In the genomic region with DNA sequence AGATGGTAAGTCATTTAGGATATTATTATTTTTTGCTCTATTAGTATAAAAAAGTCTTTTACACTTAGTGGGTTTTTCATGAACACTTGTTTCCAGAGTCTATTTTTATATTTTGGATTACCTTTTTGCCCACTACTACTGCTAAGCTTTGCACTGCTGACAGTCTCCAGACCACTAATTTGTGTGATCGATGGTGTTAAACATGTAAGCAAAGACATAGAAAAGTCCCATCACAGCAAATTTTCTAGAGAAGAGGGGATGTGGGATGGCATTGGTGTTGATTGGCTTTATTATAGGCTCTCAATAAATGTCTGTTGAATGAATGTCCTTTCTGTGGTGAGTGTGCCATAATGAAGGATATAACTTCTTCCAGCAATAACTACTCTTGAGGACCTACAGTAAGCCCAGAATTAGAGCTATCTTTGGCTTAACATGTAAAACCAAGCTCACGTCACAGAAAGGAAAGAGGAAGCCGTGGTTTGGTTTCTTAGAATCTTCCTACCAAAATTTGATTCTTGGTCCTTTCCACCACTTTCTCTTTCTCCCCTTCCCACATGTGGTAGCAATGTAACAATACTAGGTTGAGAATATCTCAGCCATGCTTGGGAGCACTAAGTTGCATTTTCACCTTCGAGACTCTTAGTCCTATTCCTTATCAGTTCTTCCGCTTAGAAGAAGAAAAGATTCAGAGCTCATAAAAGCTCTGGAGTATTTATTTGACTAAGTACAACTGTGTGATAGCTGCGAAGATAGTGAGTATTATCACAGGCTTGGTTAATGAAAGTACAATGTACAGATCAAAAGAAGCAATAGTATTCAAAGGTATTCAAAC, we compare ENCODE assay signal across 9 cellular contexts.
DNase-seq lines count a peak whose midpoint lies in the region; ATAC-seq, FAIRE-seq and TF ChIP-seq lines count a peak whose summit lies in the region.
"Had no signal": no experiment of that assay in that cellular context is flagged by ENCODE, and none has a peak within 500 bp of the region (broad histone marks: within the 10 kb centered on the region; RNA-seq: fewer than 3 reads in every experiment).

No MANE protein-coding gene starts in this region.

- peak; percentile 63 for ATAC-seq in GM21526 (IDR thresholded peaks at IDR 0.05; ENCODE audit: low FRiP score, unreplicated experiment)
- no peak for ATAC-seq in heart left ventricle

- TF ChIP-seq EP300 in ovary (IDR thresholded peaks at IDR 0.05): no peak

- H3K36me3 ChIP-seq in GM06990 (ENCODE audit: control insufficient read depth, insufficient read depth, low read length): no peaks in the 10 kb centered on the region
- no peaks in the 10 kb centered on the region for H3K36me3 ChIP-seq in KOPT-K1 (ENCODE audit: insufficient read depth, low read length)
- H3K36me3 ChIP-seq in bronchial epithelial cell (ENCODE audit: control insufficient read depth, insufficient read depth, low read length): no peaks in the 10 kb centered on the region
- H3K36me3 ChIP-seq in H7 (replicated peaks; ENCODE audit: control insufficient read depth, insufficient read depth, low read length): no peaks in the 10 kb centered on the region
- peaks cover 0 to 44% (median 14%) of the 10 kb centered on the region in 9 donors for H3K36me3 ChIP-seq in heart left ventricle
- no peaks in the 10 kb centered on the region for H3K36me3 ChIP-seq in ovary

- H3K27ac ChIP-seq in KOPT-K1 (ENCODE audit: low read depth, low read length, poor library complexity, severe bottlenecking): peak overlapping the region; percentile 58
- H3K27ac ChIP-seq in heart left ventricle: no peak overlapping the region
- no peak overlapping the region for H3K27ac ChIP-seq in ovary

- WGBS in heart left ventricle, 4 donors: 85 to 93% (median 87%) methylated on average over 6 of the region's 6 CpGs
- WGBS in ovary, 3 donors: 87 to 94% (median 88%) methylated on average over 6 of the region's 6 CpGs

- TF ChIP-seq CTCF in GM06990 (IDR thresholded peaks at IDR 0.05; ENCODE audit: insufficient read depth, low read length, poor library complexity, severe bottlenecking): no peak
- TF ChIP-seq CTCF in bronchial epithelial cell (IDR thresholded peaks at IDR 0.05; ENCODE audit: insufficient read depth, low read length, severe bottlenecking): no peak
- no peak for TF ChIP-seq CTCF in heart left ventricle (IDR thresholded peaks at IDR 0.05)
- no peak for TF ChIP-seq CTCF in ovary (IDR thresholded peaks at IDR 0.05)

- TF ChIP-seq POLR2A in heart left ventricle (IDR thresholded peaks at IDR 0.05) (no peak), ovary (IDR thresholded peaks at IDR 0.05) (no peak)

- peaks cover 0 to 12% (median 0%) of the 10 kb centered on the region in 12 donors for H3K4me1 ChIP-seq in heart left ventricle
- no peaks in the 10 kb centered on the region for H3K4me1 ChIP-seq in ovary (ENCODE audit: insufficient read depth)

- no peaks in the 10 kb centered on the region for H3K27me3 ChIP-seq in GM06990 (replicated peaks; ENCODE audit: control insufficient read depth, insufficient read depth, low read length)
- H3K27me3 ChIP-seq in bronchial epithelial cell (ENCODE audit: control insufficient read depth, insufficient read depth, low read length): peaks cover 6% of the 10 kb centered on the region
- H3K27me3 ChIP-seq in H7 (ENCODE audit: control insufficient read depth, insufficient read depth, low read length): no peaks in the 10 kb centered on the region
- H3K27me3 ChIP-seq in heart left ventricle: no peaks in the 10 kb centered on the region
- H3K27me3 ChIP-seq in ovary: no peaks in the 10 kb centered on the region

- intact Hi-C loops in heart left ventricle (cut with DNase I): no loop called here
- intact Hi-C loops in ovary (cut with DNase I): no loop called here

- H3K4me3 ChIP-seq in GM06990 (replicated peaks; ENCODE audit: low read depth, low read length): peak overlapping the region; percentile 17; the same call in 1 of the 2 replicates
- H3K4me3 ChIP-seq in bronchial epithelial cell (ENCODE audit: low read depth, low read length): no peak overlapping the region
- no peak overlapping the region for H3K4me3 ChIP-seq in H7 (ENCODE audit: insufficient read depth, low read depth, low read length)
- H3K4me3 ChIP-seq in heart left ventricle: no peak overlapping the region
- no peak overlapping the region for H3K4me3 ChIP-seq in ovary

- DNase-seq in GM06990 (ENCODE audit: extremely low read depth, insufficient read length) (peak; percentile 53), bronchial epithelial cell (ENCODE audit: low read depth) (peak; percentile 7), H7 (no peak), heart left ventricle (no peak), NCI-H1436 treated with DMSO at 0.1 percent for 48 hours (lab: John Stamatoyannopoulos, UW) (no peak), ovary (no peak)
- DNase-seq: EL had no signal

- FAIRE-seq in bronchial epithelial cell (lab: Jason Lieb, UNC): no peak

- H3K9me3 ChIP-seq in KOPT-K1 (ENCODE audit: insufficient read depth, low read length, poor library complexity, severe bottlenecking) (no peaks in the 10 kb centered on the region), heart left ventricle (no peaks in the 10 kb centered on the region), ovary (no peaks in the 10 kb centered on the region)

Comparison
In these comparisons a context has a peak if more than half of its experiments do, and no peak if none do; other contexts are left out.
1. DNase-seq: peak in GM06990 (single experiment) and bronchial epithelial cell (single experiment); none in H7 (single experiment), heart left ventricle (0 of 5), NCI-H1436 treated with DMSO at 0.1 percent for 48 hours (single experiment) and ovary (0 of 5).